In the genomic region with DNA sequence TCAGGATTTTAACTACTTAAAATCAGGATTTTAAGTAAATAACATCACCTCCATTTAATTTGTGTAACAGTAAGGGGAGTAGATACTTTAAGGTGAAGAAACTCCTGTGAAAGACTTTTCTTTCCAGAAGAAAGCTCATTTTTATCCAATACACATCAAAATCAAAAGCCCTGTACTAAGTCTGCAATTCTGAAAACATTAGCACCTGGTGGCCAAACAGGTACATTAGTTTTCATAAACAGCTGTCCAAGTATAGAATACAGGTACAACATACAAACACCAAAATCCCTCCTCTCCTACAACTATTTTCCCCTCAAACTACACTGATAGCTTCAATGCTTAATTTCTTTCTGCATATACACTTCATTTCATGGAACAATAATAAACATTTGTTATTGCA, we compare ENCODE assay signal across 13 cellular contexts. TPM values are rescaled to one million over a fixed set of nuclear protein-coding genes. Genes with fewer than 3 reads are reported as not detected.
DNase-seq lines count a peak whose midpoint lies in the region; ATAC-seq, FAIRE-seq and TF ChIP-seq lines count a peak whose summit lies in the region.
"Had no signal": no experiment of that assay in that cellular context is flagged by ENCODE, and none has a peak within 500 bp of the region (broad histone marks: within the 10 kb centered on the region; RNA-seq: fewer than 3 reads in every experiment).

No MANE protein-coding gene starts in this region.

- H3K9me3 ChIP-seq in MM.1S (replicated peaks; ENCODE audit: insufficient read depth, low read length) (no peaks in the 10 kb centered on the region), K562 (replicated peaks; ENCODE audit: control insufficient read depth, insufficient read depth, low read depth, low read length) (no peaks in the 10 kb centered on the region)

- H3K36me3 ChIP-seq in MM.1S (replicated peaks; ENCODE audit: insufficient read depth, low read length) (peaks cover 21% of the 10 kb centered on the region), K562 (ENCODE audit: control insufficient read depth, insufficient read depth, low read length) (peaks cover 74% of the 10 kb centered on the region)

- H3K27ac Mint-ChIP-seq in activated CD8-positive, alpha-beta T cell treated with anti-CD3 and anti-CD28 coated beads for 36 hours = peak overlapping the region; percentile 70
- H3K27ac Mint-ChIP-seq in activated CD8-positive, alpha-beta T cell treated with anti-CD3 and anti-CD28 coated beads, Interleukin-2, amount 10 ng/mL, durations not matched to agents 7 days and 5 days = no peak overlapping the region
- H3K27ac Mint-ChIP-seq in naive thymus-derived CD8-positive, alpha-beta T cell = peak overlapping the region in 2 of 10 donors; percentile 10 to 82

- POLR2A ChIA-PET in activated CD8-positive, alpha-beta T cell treated with anti-CD3 and anti-CD28 coated beads for 36 hours (lab: Charles Lee) = interaction anchor here (1.4 kb wide), 1 partner anchor 23 kb away, joined by 5 read pairs; a partner anchor contains a TSS
- POLR2A ChIA-PET in activated CD8-positive, alpha-beta T cell treated with anti-CD3 and anti-CD28 coated beads, Interleukin-2, amount 10 ng/mL, durations not matched to agents 7 days and 5 days (lab: Charles Lee) = interaction anchor here (0.7 to 1.0 kb wide), 3 partner anchors 17 to 31 kb away, joined by 3 read pairs; no protein-coding TSS in a partner anchor
- POLR2A ChIA-PET in K562 (lab: Yijun Ruan, JAX) = interaction anchor here (0.8 to 1.6 kb wide), 4 partner anchors 11 to 23 kb away, joined by 3 to 5 read pairs (median 4); a partner anchor contains a TSS
- POLR2A ChIA-PET in naive thymus-derived CD8-positive, alpha-beta T cell (lab: Charles Lee) = no interaction called here

- ATAC-seq in activated CD8-positive, alpha-beta T cell treated with anti-CD3 and anti-CD28 coated beads for 36 hours = no peak
- ATAC-seq in activated CD8-positive, alpha-beta T cell treated with anti-CD3 and anti-CD28 coated beads, Interleukin-2, amount 10 ng/mL, durations not matched to agents 7 days and 5 days = no peak
- ATAC-seq in K562 = peak; percentile 44; the same call in 1 of the 3 replicates
- ATAC-seq in naive thymus-derived CD8-positive, alpha-beta T cell = no peak

- H3K27ac ChIP-seq in MM.1S (ENCODE audit: low read length) (peak overlapping the region; percentile 85), K562 (ENCODE audit: extremely low read depth, low read depth, low read length) (no peak overlapping the region)

- H3F3A ChIP-seq in MM.1S (ENCODE audit: insufficient read depth, low read length) = peaks cover 39% of the 10 kb centered on the region

- no peak for TF ChIP-seq POLR2A in K562 (conservative IDR thresholded peaks at IDR 0.05)

- no peak for DNase-seq in activated CD8-positive, alpha-beta T cell treated with anti-CD3 and anti-CD28 coated beads for 36 hours
- DNase-seq in activated CD8-positive, alpha-beta T cell treated with anti-CD3 and anti-CD28 coated beads, Interleukin-2, amount 10 ng/mL, durations not matched to agents 7 days and 5 days = no peak
- DNase-seq in MM.1S (peak; percentile 54), K562 (ENCODE audit: extremely low read depth in 1 of 4, low spot score in 3 of 4) (no peak), retinal pigment epithelial cell (ENCODE audit: low read depth) (no peak), kidney glomerular epithelial cell (lab: John Stamatoyannopoulos, UW) (no peak), cerebellar nuclear complex (lab: John Stamatoyannopoulos, UW) (no peak)
- DNase-seq in naive thymus-derived CD8-positive, alpha-beta T cell = no peak
- DNase-seq: ACHN; DMS79; NCI-H2029; occipital lobe; stimulated activated CD4-positive, alpha-beta T cell treated with anti-CD3 and anti-CD28 coated beads, Interleukin-12 subunit alpha, Interleukin-12 subunit beta, amount 100 ng/mL, for 4 hours had no signal

- H3K4me1 Mint-ChIP-seq in activated CD8-positive, alpha-beta T cell treated with anti-CD3 and anti-CD28 coated beads for 36 hours (ENCODE audit: low read depth) = peaks cover 47% of the 10 kb centered on the region
- peaks cover 40% of the 10 kb centered on the region for H3K4me1 Mint-ChIP-seq in activated CD8-positive, alpha-beta T cell treated with anti-CD3 and anti-CD28 coated beads, Interleukin-2, amount 10 ng/mL, durations not matched to agents 7 days and 5 days (ENCODE audit: low read depth)
- H3K4me1 Mint-ChIP-seq in naive thymus-derived CD8-positive, alpha-beta T cell = peaks cover 0 to 63% (median 8%) of the 10 kb centered on the region in 4 donors

- CTCF ChIA-PET in activated CD8-positive, alpha-beta T cell treated with anti-CD3 and anti-CD28 coated beads for 36 hours (lab: Charles Lee) = interaction anchor here (0.8 to 8.5 kb wide), 7 partner anchors 10 to 175 kb away, joined by 3 to 104 read pairs (median 5); a partner anchor contains a TSS
- CTCF ChIA-PET in activated CD8-positive, alpha-beta T cell treated with anti-CD3 and anti-CD28 coated beads, Interleukin-2, amount 10 ng/mL, durations not matched to agents 7 days and 5 days (lab: Charles Lee) = interaction anchor here (0.9 to 9.2 kb wide), 10 partner anchors 10 to 384 kb away, joined by 3 to 91 read pairs (median 8); a partner anchor contains a TSS
- CTCF ChIA-PET in K562 (lab: Yijun Ruan, JAX; ENCODE audit: low intra/inter-chr PET ratio) = no interaction called here

- H3K4me2 ChIP-seq in MM.1S (ENCODE audit: low read depth, low read length) = peak overlapping the region; percentile 91
- H3K4me2 ChIP-seq in K562 (ENCODE audit: insufficient read depth, low read length) = no peak overlapping the region

- TF ChIP-seq RAD21 in K562 (CRISPR knock-in tag; conservative IDR thresholded peaks at IDR 0.05 in 1 of 2, IDR thresholded peaks at IDR 0.05 in 1 of 2) = no peak

- FAIRE-seq in K562 (lab: Jason Lieb, UNC) = no peak

- intact Hi-C loops in activated CD8-positive, alpha-beta T cell treated with anti-CD3 and anti-CD28 coated beads for 36 hours (cut with micrococcal nuclease) = loop anchor here (5.0 kb wide), 1 partner anchor 159 kb away; no protein-coding TSS in a partner anchor
- intact Hi-C loops in K562 (cut with micrococcal nuclease) = no loop called here

- H3K9ac ChIP-seq in MM.1S (ENCODE audit: low read length) = peak overlapping the region; percentile 43; the same call in 1 of the 2 replicates
- H3K9ac ChIP-seq in K562 (ENCODE audit: insufficient read depth in 1 of 2, low read depth in 2 of 2, low read length in 2 of 2) = no peak overlapping the region

- H3K4me1 ChIP-seq in MM.1S (ENCODE audit: low read length) (peaks cover 59% of the 10 kb centered on the region), K562 (replicated peaks in 1 of 2; ENCODE audit: control insufficient read depth in 2 of 2, insufficient read depth in 2 of 2, low read length in 2 of 2) (no peaks in the 10 kb centered on the region)

- BruUV-seq in K562 (replicated peaks; lab: Mats Ljungman, UMichigan) = no TSS peak

- peaks cover 43% of the 10 kb centered on the region for H3K36me3 Mint-ChIP-seq in activated CD8-positive, alpha-beta T cell treated with anti-CD3 and anti-CD28 coated beads for 36 hours (ENCODE audit: low read depth)
- H3K36me3 Mint-ChIP-seq in activated CD8-positive, alpha-beta T cell treated with anti-CD3 and anti-CD28 coated beads, Interleukin-2, amount 10 ng/mL, durations not matched to agents 7 days and 5 days (ENCODE audit: low read depth) = peaks cover 46% of the 10 kb centered on the region
- peaks cover 0 to 60% (median 3%) of the 10 kb centered on the region in 3 donors for H3K36me3 Mint-ChIP-seq in naive thymus-derived CD8-positive, alpha-beta T cell

- H3K79me2 ChIP-seq in MM.1S (ENCODE audit: low read length) = peaks cover 55% of the 10 kb centered on the region
- H3K79me2 ChIP-seq in K562 (ENCODE audit: control insufficient read depth, insufficient read depth, low read length) = no peaks in the 10 kb centered on the region

- in situ Hi-C loops in K562 (cut with MboI) = loop anchor here (25.0 kb wide), 1 partner anchor 614 kb away; no protein-coding TSS in a partner anchor

- no peak overlapping the region for H3K4me3 Mint-ChIP-seq in activated CD8-positive, alpha-beta T cell treated with anti-CD3 and anti-CD28 coated beads for 36 hours
- no peak overlapping the region for H3K4me3 Mint-ChIP-seq in activated CD8-positive, alpha-beta T cell treated with anti-CD3 and anti-CD28 coated beads, Interleukin-2, amount 10 ng/mL, durations not matched to agents 7 days and 5 days
- H3K4me3 Mint-ChIP-seq in naive thymus-derived CD8-positive, alpha-beta T cell = peak overlapping the region in 1 of 10 donors; percentile 32

- H3K9me1 ChIP-seq in K562 (ENCODE audit: control insufficient read depth, insufficient read depth, low read length) = no peaks in the 10 kb centered on the region

- no peak for TF ChIP-seq EP300 in K562 (IDR thresholded peaks at IDR 0.05; ENCODE audit: low read length)

- no peak for TF ChIP-seq CTCF in activated CD8-positive, alpha-beta T cell treated with anti-CD3 and anti-CD28 coated beads for 36 hours (IDR thresholded peaks at IDR 0.05)
- TF ChIP-seq CTCF in MM.1S (IDR thresholded peaks at IDR 0.05; ENCODE audit: low read length) = peak; percentile 58
- peak in 1 of 3 experiments; percentile 4; a peak in 1 of 6 replicates for TF ChIP-seq CTCF in K562 (IDR thresholded peaks at IDR 0.05 in 2 of 3, conservative IDR thresholded peaks at IDR 0.05 in 1 of 3; ENCODE audit: insufficient read depth in 2 of 3, low read depth in 1 of 3, low read length in 3 of 3)
- peak; percentile 23 for TF ChIP-seq CTCF in retinal pigment epithelial cell (conservative IDR thresholded peaks at IDR 0.05; ENCODE audit: low read depth, low read length)

- no peaks in the 10 kb centered on the region for H3K9me2 ChIP-seq in MM.1S (replicated peaks; ENCODE audit: insufficient read depth, low read length)

- H2AFZ ChIP-seq in MM.1S (ENCODE audit: low read length) (no peak overlapping the region), K562 (ENCODE audit: low read depth, low read length) (no peak overlapping the region)

- H4K20me1 ChIP-seq in MM.1S (ENCODE audit: insufficient read depth, low read length) (no peaks in the 10 kb centered on the region), K562 (replicated peaks; ENCODE audit: control insufficient read depth, insufficient read depth, low read length) (no peaks in the 10 kb centered on the region)

- no peaks in the 10 kb centered on the region for H3K27me3 Mint-ChIP-seq in activated CD8-positive, alpha-beta T cell treated with anti-CD3 and anti-CD28 coated beads for 36 hours
- no peaks in the 10 kb centered on the region for H3K27me3 Mint-ChIP-seq in activated CD8-positive, alpha-beta T cell treated with anti-CD3 and anti-CD28 coated beads, Interleukin-2, amount 10 ng/mL, durations not matched to agents 7 days and 5 days (ENCODE audit: low read depth)
- no peaks in the 10 kb centered on the region for H3K27me3 Mint-ChIP-seq in naive thymus-derived CD8-positive, alpha-beta T cell

- H3K4me3 ChIP-seq in MM.1S (ENCODE audit: low read length) = peak overlapping the region; percentile 6
- H3K4me3 ChIP-seq in K562 = no peak overlapping the region
- H3K4me3 ChIP-seq in retinal pigment epithelial cell (ENCODE audit: low read length) = no peak overlapping the region

- no peaks in the 10 kb centered on the region for H3K9me3 Mint-ChIP-seq in activated CD8-positive, alpha-beta T cell treated with anti-CD3 and anti-CD28 coated beads for 36 hours
- no peaks in the 10 kb centered on the region for H3K9me3 Mint-ChIP-seq in activated CD8-positive, alpha-beta T cell treated with anti-CD3 and anti-CD28 coated beads, Interleukin-2, amount 10 ng/mL, durations not matched to agents 7 days and 5 days (ENCODE audit: insufficient read depth)
- H3K9me3 Mint-ChIP-seq in naive thymus-derived CD8-positive, alpha-beta T cell = no peaks in the 10 kb centered on the region

- no peaks in the 10 kb centered on the region for H3K27me3 ChIP-seq in MM.1S (replicated peaks; ENCODE audit: insufficient read depth, low read length)
- H3K27me3 ChIP-seq in K562 (ENCODE audit: control insufficient read depth in 2 of 2, insufficient read depth in 2 of 2, low read length in 2 of 2) = no peaks in the 10 kb centered on the region

RNA-seq across cellular contexts. Expression of a gene that starts 22.9 kb away (rescaled TPM):
- total RNA-seq in activated CD8-positive, alpha-beta T cell treated with anti-CD3 and anti-CD28 coated beads for 36 hours = 10 to 100 TPM; 18.6 to 19.1 TPM
- 10 to 100 TPM; 18.0 to 18.4 TPM for total RNA-seq in activated CD8-positive, alpha-beta T cell treated with anti-CD3 and anti-CD28 coated beads, Interleukin-2, amount 10 ng/mL, durations not matched to agents 7 days and 5 days
- 26.3 and 87.3 TPM in 2 replicates for total RNA-seq in K562 (2011; cell fraction: chromatin; rRNA removed; ENCODE audit: low replicate concordance)
- total RNA-seq in K562 (2011; cell fraction: nucleolus; rRNA removed) = 13.7 and 17.5 TPM in 2 replicates
- total RNA-seq in K562 (2011; cell fraction: nucleoplasm; rRNA removed) = 43.6 and 70.5 TPM in 2 replicates
- total RNA-seq in K562 (2014; rRNA removed) (24.7 and 36.2 TPM in 2 replicates), K562 (2014; rRNA removed; fragmentation: Illumina TruSeq; extraction: Trizol) (30.0 and 34.6 TPM in 2 replicates), K562 (2015; rRNA removed; fragmentation: Illumina TruSeq; extraction: Trizol) (26.9 and 27.2 TPM in 2 replicates), K562 (2021) (30.2 and 30.7 TPM in 2 replicates)
- polyA plus RNA-seq in K562 (2011; rRNA removed) (21.2 and 37.2 TPM in 2 replicates), K562 (2014; fragmentation: Illumina TruSeq; extraction: Trizol) (33.5 and 40.5 TPM in 2 replicates), K562 (2014; fragmentation: Nextera tagmentation; extraction: Ambion mirVana) (10 to 100 TPM; 10.6 to 13.1 TPM), K562 (2014; rRNA removed) (36.7 and 42.6 TPM in 2 replicates)
- 3.3 and 9.0 TPM in 2 replicates for polyA plus RNA-seq in K562 (2011; cell fraction: cytosol; rRNA removed)
- 15.5 and 18.9 TPM in 2 replicates for polyA plus RNA-seq in K562 (2011; cell fraction: nucleus; rRNA removed)
- 33.9 and 36.5 TPM in 2 replicates for polyA plus RNA-seq in K562 (2012)
- 25.7 and 29.3 TPM in 2 replicates for polyA minus RNA-seq in K562 (2011; rRNA and poly(A)+ RNA removed)
- polyA minus RNA-seq in K562 (2011; cell fraction: cytosol; rRNA and poly(A)+ RNA removed) = 5.5 and 7.5 TPM in 2 replicates
- 38.0 and 55.6 TPM in 2 replicates for polyA minus RNA-seq in K562 (2011; cell fraction: nucleus; rRNA and poly(A)+ RNA removed)
- 10 to 100 TPM; 19.6 to 20.6 TPM for total RNA-seq in naive thymus-derived CD8-positive, alpha-beta T cell
- 10 to 100 TPM in 2 of 3 donors, 1 to 10 TPM in 1; 8.9 to 12.4 (median 11.9) TPM for polyA plus RNA-seq in naive thymus-derived CD8-positive, alpha-beta T cell

RNA-seq across cellular contexts. Expression of a gene that starts 44.4 kb away (rescaled TPM):
- not detected for total RNA-seq in activated CD8-positive, alpha-beta T cell treated with anti-CD3 and anti-CD28 coated beads for 36 hours
- total RNA-seq in activated CD8-positive, alpha-beta T cell treated with anti-CD3 and anti-CD28 coated beads, Interleukin-2, amount 10 ng/mL, durations not matched to agents 7 days and 5 days = not detected
- not detected in 2 replicates for total RNA-seq in K562 (2011; cell fraction: chromatin; rRNA removed; ENCODE audit: low replicate concordance)
- total RNA-seq in K562 (2011; cell fraction: nucleolus; rRNA removed) = not detected in 2 replicates
- not detected in 2 replicates for total RNA-seq in K562 (2011; cell fraction: nucleoplasm; rRNA removed)
- total RNA-seq in K562 (2014; rRNA removed) (not detected in 2 replicates), K562 (2014; rRNA removed; fragmentation: Illumina TruSeq; extraction: Trizol) (not detected in 2 replicates), K562 (2015; rRNA removed; fragmentation: Illumina TruSeq; extraction: Trizol) (not detected in 2 replicates), K562 (2021) (not detected in 2 replicates)
- polyA plus RNA-seq in K562 (2011; rRNA removed) (not detected in 2 replicates), K562 (2014; fragmentation: Illumina TruSeq; extraction: Trizol) (not detected in 2 replicates), K562 (2014; fragmentation: Nextera tagmentation; extraction: Ambion mirVana) (under 1 TPM; 0.06 to 0.07 TPM), K562 (2014; rRNA removed) (not detected in 2 replicates)
- not detected in 2 replicates for polyA plus RNA-seq in K562 (2011; cell fraction: cytosol; rRNA removed)
- not detected in 2 replicates for polyA plus RNA-seq in K562 (2011; cell fraction: nucleus; rRNA removed)
- polyA plus RNA-seq in K562 (2012) = 0.05 and 0.15 TPM in 2 replicates
- not detected in 2 replicates for polyA minus RNA-seq in K562 (2011; rRNA and poly(A)+ RNA removed)
- not detected in 2 replicates for polyA minus RNA-seq in K562 (2011; cell fraction: cytosol; rRNA and poly(A)+ RNA removed)
- polyA minus RNA-seq in K562 (2011; cell fraction: nucleus; rRNA and poly(A)+ RNA removed) = not detected in 2 replicates
- total RNA-seq in naive thymus-derived CD8-positive, alpha-beta T cell = under 1 TPM; 0.19 to 0.21 TPM
- not detected for polyA plus RNA-seq in naive thymus-derived CD8-positive, alpha-beta T cell
